33 cellular contexts compared by ENCODE assay signal in the genomic region with DNA sequence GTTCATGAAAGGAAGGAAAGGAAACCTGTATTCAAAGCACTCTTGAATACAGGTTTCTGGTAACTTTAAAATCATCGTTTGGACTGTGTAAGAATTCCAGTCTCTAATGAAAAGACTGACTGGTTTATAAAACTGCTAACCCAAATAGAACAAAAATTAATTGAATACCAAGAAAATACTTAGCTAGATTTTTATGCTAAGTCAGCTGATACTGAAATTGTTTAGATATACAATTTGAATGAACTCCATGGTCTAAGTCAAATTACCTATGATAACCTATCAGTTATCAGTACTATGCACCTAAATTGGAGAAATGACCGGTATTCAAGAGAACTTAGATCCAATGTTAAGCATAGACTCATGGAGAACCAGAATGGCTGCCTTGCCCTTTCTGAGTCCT.
"Had no signal": no experiment of that assay in that cellular context is flagged by ENCODE, and none has a peak within 500 bp of the region (broad histone marks: within the 10 kb centered on the region; RNA-seq: fewer than 3 reads in every experiment).

No MANE protein-coding gene starts in this region.

- H3K27me3 ChIP-seq: adrenal gland, ascending aorta, body of pancreas, brain microvascular endothelial cell, breast epithelium, cardiac muscle cell had no signal

- H3K9me3 ChIP-seq: adrenal gland, ascending aorta, body of pancreas, breast epithelium had no signal

- FAIRE-seq: astrocyte, bronchial epithelial cell, colon had no signal

- ATAC-seq: activated naive CD4-positive, alpha-beta T cell treated with anti-CD3 and anti-CD28 coated beads, Interleukin-2, amount 50 U/mL, for 72 hours; activated naive CD8-positive, alpha-beta T cell treated with anti-CD3 and anti-CD28 coated beads, Interleukin-2, amount 50 U/mL, for 24 hours; activated T-cell treated with anti-CD3 and anti-CD28 coated beads, Interleukin-2, amount 50 U/mL, for 4 hours; activated T-cell treated with anti-CD3 and anti-CD28 coated beads, Interleukin-2, amount 50 U/mL, for 72 hours; activated T-helper 17 cell treated with anti-CD3 and anti-CD28 coated beads, Interleukin-2, amount 50 U/mL, for 72 hours; body of pancreas had no signal

- DNase-seq: activated effector memory CD4-positive, alpha-beta T cell treated with anti-CD3 and anti-CD28 coated beads, Interleukin-2, amount 50 U/mL, for 16 hours; activated effector memory CD4-positive, alpha-beta T cell treated with Interleukin-2 at 50 U/mL for 16 hours; activated gamma-delta T cell; activated gamma-delta T cell treated with Interleukin-2 at 50 U/mL for 16 hours; activated naive CD4-positive, alpha-beta T cell; activated naive CD4-positive, alpha-beta T cell treated with anti-CD3 and anti-CD28 coated beads for 36 hours; activated naive CD4-positive, alpha-beta T cell treated with anti-CD3 and anti-CD28 coated beads, Interleukin-2, amount 10 ng/mL, durations not matched to agents 7 days and 5 days; activated naive CD4-positive, alpha-beta T cell treated with anti-CD3 and anti-CD28 coated beads, Interleukin-2, amount 50 U/mL, for 16 hours; activated naive CD4-positive, alpha-beta T cell treated with Interleukin-2 at 50 U/mL for 16 hours; activated naive CD8-positive, alpha-beta T cell treated with anti-CD3 and anti-CD28 coated beads for 36 hours; activated naive CD8-positive, alpha-beta T cell treated with anti-CD3 and anti-CD28 coated beads, Interleukin-2, amount 10 ng/mL, durations not matched to agents 7 days and 5 days; activated naive CD8-positive, alpha-beta T cell treated with anti-CD3 and anti-CD28 coated beads, Interleukin-2, amount 50 U/mL, for 24 hours; activated T-cell treated with anti-CD3 and anti-CD28 coated beads, Interleukin-2, amount 50 U/mL, for 1 hour; activated T-cell treated with anti-CD3 and anti-CD28 coated beads, Interleukin-2, amount 50 U/mL, for 24 hours; activated T-cell treated with anti-CD3 and anti-CD28 coated beads, Interleukin-2, amount 50 U/mL, for 4 hours; activated T-cell treated with anti-CD3 and anti-CD28 coated beads, Interleukin-2, amount 50 U/mL, for 48 hours; activated T-cell treated with anti-CD3 and anti-CD28 coated beads, Interleukin-2, amount 50 U/mL, for 72 hours; adrenal gland; amniotic stem cell; amygdala; body of pancreas; brain microvascular endothelial cell; caudate nucleus; central memory CD4-positive, alpha-beta T cell; cerebellar nuclear complex had no signal

- H3K4me3 ChIP-seq: adrenal gland, ascending aorta, body of pancreas, breast epithelium, cardiac muscle cell had no signal

- H3K4me1 ChIP-seq: adrenal gland, ascending aorta, body of pancreas, breast epithelium had no signal

- H3K27ac ChIP-seq: adrenal gland, ascending aorta, body of pancreas, brain microvascular endothelial cell, breast epithelium, cardiac muscle cell had no signal

- H3K36me3 ChIP-seq: adrenal gland, ascending aorta, brain microvascular endothelial cell, breast epithelium, cardiac muscle cell had no signal
